Comparison of ENCODE assay signal across 13 cellular contexts in genomic region chr16:57648125-57648524, GRCh38. TPM values are rescaled to one million over a fixed set of nuclear protein-coding genes. Genes with fewer than 3 reads are reported as not detected.
DNase-seq lines count a peak whose midpoint lies in the region; ATAC-seq and TF ChIP-seq lines count a peak whose summit lies in the region.
"Had no signal": no experiment of that assay in that cellular context is flagged by ENCODE, and none has a peak within 500 bp of the region (broad histone marks: within the 10 kb centered on the region; RNA-seq: fewer than 3 reads in every experiment).

No MANE protein-coding gene starts in this region.

- H3K4me3 ChIP-seq in heart right ventricle, result peak overlapping the region in 1 of 10 donors; percentile 4
- no peak overlapping the region for H3K4me3 ChIP-seq in left lung
- H3K4me3 ChIP-seq in upper lobe of left lung, result no peak overlapping the region

- TF ChIP-seq POLR2A in upper lobe of left lung (IDR thresholded peaks at IDR 0.05), result no peak

- no peak for TF ChIP-seq EP300 in upper lobe of left lung (IDR thresholded peaks at IDR 0.05)

- H3K27ac ChIP-seq in heart right ventricle (peak overlapping the region; percentile 78 to 93 (median 86)), left lung (peak overlapping the region; percentile 7 to 68), upper lobe of left lung (peak overlapping the region; percentile 78 to 86 (median 80))

- H3K9me3 ChIP-seq in heart right ventricle (no peaks in the 10 kb centered on the region), T-helper 17 cell (ENCODE audit: control insufficient read depth, low read length, poor library complexity, severe bottlenecking) (no peaks in the 10 kb centered on the region), left lung (no peaks in the 10 kb centered on the region), upper lobe of left lung (no peaks in the 10 kb centered on the region)

- peak overlapping the region; percentile 72 for H3K27ac Mint-ChIP-seq in T-helper 17 cell
- H3K27ac Mint-ChIP-seq: nephron, type B pancreatic cell had no signal

- 65 to 73% methylated on average over 5 of the region's 5 CpGs for WGBS in heart right ventricle, 2 donors
- WGBS in upper lobe of left lung, 2 donors, result 62 to 66% methylated on average over 5 of the region's 5 CpGs

- ATAC-seq in heart right ventricle (no peak), left ventricle myocardium superior (no peak), T-helper 17 cell (no peak), left lung (no peak), upper lobe of left lung (ENCODE audit: low FRiP score in 2 of 2) (no peak), GM21423 (IDR thresholded peaks at IDR 0.05; ENCODE audit: unreplicated experiment) (no peak), HG02759 (IDR thresholded peaks at IDR 0.05; ENCODE audit: unreplicated experiment) (no peak)

- H3K36me3 Mint-ChIP-seq in T-helper 17 cell (ENCODE audit: low read depth), result no peaks in the 10 kb centered on the region
- H3K36me3 Mint-ChIP-seq: CD4-positive, CD25-positive, alpha-beta regulatory T cell; type B pancreatic cell had no signal

- H3K27me3 Mint-ChIP-seq in T-helper 17 cell, result no peaks in the 10 kb centered on the region
- H3K27me3 Mint-ChIP-seq: type B pancreatic cell had no signal

- H3K4me1 ChIP-seq in heart right ventricle (peaks cover 9 to 59% (median 46%) of the 10 kb centered on the region in 9 donors), left lung (peaks cover 3 to 45% of the 10 kb centered on the region in 2 donors), upper lobe of left lung (peaks cover 33 to 50% (median 41%) of the 10 kb centered on the region in 4 donors)

- H3K36me3 ChIP-seq in heart right ventricle, result peaks cover 0 to 31% (median 0%) of the 10 kb centered on the region in 9 donors
- H3K36me3 ChIP-seq in left lung, result peaks cover 0 to 20% of the 10 kb centered on the region in 2 donors
- peaks cover 0 to 42% (median 19%) of the 10 kb centered on the region in 4 donors for H3K36me3 ChIP-seq in upper lobe of left lung

- H3K4me1 Mint-ChIP-seq in T-helper 17 cell, result peaks cover 22% of the 10 kb centered on the region

- H3K27me3 ChIP-seq in heart right ventricle (peaks cover 0 to 14% (median 0%) of the 10 kb centered on the region in 7 donors), left lung (peaks cover 0 to 13% of the 10 kb centered on the region in 2 donors), upper lobe of left lung (no peaks in the 10 kb centered on the region)

- TF ChIP-seq CTCF in heart right ventricle (IDR thresholded peaks at IDR 0.05) (no peak), left lung (IDR thresholded peaks at IDR 0.05) (no peak), upper lobe of left lung (IDR thresholded peaks at IDR 0.05) (no peak)

- DNase-seq in heart right ventricle (no peak), left ventricle myocardium superior (no peak), T-helper 17 cell (no peak), left lung (no peak), upper lobe of left lung (no peak), NK-92 (lab: John Stamatoyannopoulos, UW; ENCODE audit: unreplicated experiment) (no peak)
- DNase-seq: activated CD4-positive, alpha-beta T cell treated with anti-CD3 and anti-CD28 coated beads, Interleukin-2, amount 50 U/mL, for 4 hours; CD4-positive, CD25-positive, alpha-beta regulatory T cell; NCI-H1105 treated with DMSO at 0.1 percent for 48 hours had no signal

- intact Hi-C loops in heart right ventricle (cut with DNase I) (loop anchor here (2.0 to 5.0 kb wide), 5 partner anchors 46 to 73 kb away; no protein-coding TSS in a partner anchor), left ventricle myocardium superior (cut with micrococcal nuclease) (loop anchor here (5.0 kb wide), 1 partner anchor 46 kb away; no protein-coding TSS in a partner anchor), left lung (cut with DNase I) (loop anchor here in 1 of 2 donors (5.0 kb wide), 1 partner anchor 46 kb away; no protein-coding TSS in a partner anchor)

- H3K4me3 Mint-ChIP-seq in T-helper 17 cell, result no peak overlapping the region
- H3K4me3 Mint-ChIP-seq: nephron, type B pancreatic cell had no signal

RNA-seq across cellular contexts. Expression of gene ADGRG1, which starts 19.7 kb away (rescaled TPM):
- total RNA-seq in heart right ventricle (10 to 100 TPM; 11.1 to 46.3 (median 18.5) TPM), left ventricle myocardium superior (18.6 TPM), T-helper 17 cell (1 to 10 TPM in 1 of 2 donors, under 1 TPM in 1; 0.65 to 1.3 TPM), left lung (10 to 100 TPM; 53.2 to 78.4 TPM), upper lobe of left lung (10 to 100 TPM; 34.6 to 89.3 (median 40.4) TPM)
- polyA plus RNA-seq in heart right ventricle, result 10 to 100 TPM; 19.2 to 27.7 TPM

RNA-seq across cellular contexts. Expression of gene ADGRG3, which starts 20.0 kb away (rescaled TPM):
- total RNA-seq in heart right ventricle (1 to 10 TPM in 2 of 10 donors, under 1 TPM in 6, not detected in 2; 0.29 to 2.4 (median 0.65) TPM), left ventricle myocardium superior (0.82 TPM), T-helper 17 cell (under 1 TPM; 0.75 to 0.99 TPM), left lung (10 to 100 TPM in 1 of 2 donors, 1 to 10 TPM in 1; 1.1 to 29.8 TPM), upper lobe of left lung (10 to 100 TPM in 2 of 6 donors, 1 to 10 TPM in 4; 3.1 to 17.2 (median 8.4) TPM)
- polyA plus RNA-seq in heart right ventricle, result under 1 TPM; 0.22 to 0.57 TPM
- polyA plus RNA-seq: CD4-positive, CD25-positive, alpha-beta regulatory T cell had no signal

RNA-seq across cellular contexts. Expression of gene DRC7, which starts 46.5 kb away (rescaled TPM):
- total RNA-seq in heart right ventricle (under 1 TPM in 1 of 10 donors, not detected in 9; 0.09 TPM), left ventricle myocardium superior (not detected), T-helper 17 cell (under 1 TPM in 1 of 2 donors, not detected in 1; 0.23 TPM), left lung (1 to 10 TPM in 1 of 2 donors, under 1 TPM in 1; 0.52 to 3.8 TPM), upper lobe of left lung (10 to 100 TPM in 2 of 6 donors, 1 to 10 TPM in 4; 1.2 to 15.9 (median 7.8) TPM)
- polyA plus RNA-seq in heart right ventricle, result not detected
- total RNA-seq: CD4-positive, CD25-positive, alpha-beta regulatory T cell had no signal
- polyA plus RNA-seq: CD4-positive, CD25-positive, alpha-beta regulatory T cell had no signal
